In genomic region chrX:72145181-72145580, GRCh38 we compare ENCODE assay signal across 36 cellular contexts. TPM values are rescaled to one million over a fixed set of nuclear protein-coding genes. Genes with fewer than 3 reads are reported as not detected.
"Had no signal": no experiment of that assay in that cellular context is flagged by ENCODE, and none has a peak within 500 bp of the region (broad histone marks: within the 10 kb centered on the region; RNA-seq: fewer than 3 reads in every experiment).

No MANE protein-coding gene starts in this region.

- H3K27me3 Mint-ChIP-seq: activated CD4-positive, alpha-beta memory T cell treated with anti-CD3 and anti-CD28 coated beads for 36 hours; central memory CD8-positive, alpha-beta T cell had no signal

- ATAC-seq: activated naive CD8-positive, alpha-beta T cell treated with anti-CD3 and anti-CD28 coated beads, Interleukin-2, amount 50 U/mL, for 24 hours had no signal

- H3K4me3 Mint-ChIP-seq: activated B cell treated with CpG ODN at 0.5 μM for 24 hours; activated CD4-positive, alpha-beta memory T cell treated with anti-CD3 and anti-CD28 coated beads for 36 hours; activated naive CD4-positive, alpha-beta T cell treated with anti-CD3 and anti-CD28 coated beads, Interleukin-2, amount 10 ng/mL, durations not matched to agents 7 days and 5 days; activated naive CD8-positive, alpha-beta T cell; activated naive CD8-positive, alpha-beta T cell treated with anti-CD3 and anti-CD28 coated beads, Interleukin-2, amount 50 U/mL, for 24 hours; central memory CD8-positive, alpha-beta T cell had no signal

- H3K27me3 ChIP-seq: cardiac muscle cell had no signal

- H3K9me3 Mint-ChIP-seq: activated B cell treated with CpG ODN at 0.5 μM for 24 hours; activated CD4-positive, alpha-beta memory T cell treated with anti-CD3 and anti-CD28 coated beads for 36 hours; activated naive CD4-positive, alpha-beta T cell treated with anti-CD3 and anti-CD28 coated beads, Interleukin-2, amount 10 ng/mL, durations not matched to agents 7 days and 5 days; activated naive CD8-positive, alpha-beta T cell treated with anti-CD3 and anti-CD28 coated beads, Interleukin-2, amount 50 U/mL, for 24 hours; central memory CD8-positive, alpha-beta T cell had no signal

- H3K27ac Mint-ChIP-seq: activated B cell treated with CpG ODN at 0.5 μM for 24 hours; activated CD4-positive, alpha-beta memory T cell treated with anti-CD3 and anti-CD28 coated beads for 36 hours; activated naive CD4-positive, alpha-beta T cell treated with anti-CD3 and anti-CD28 coated beads, Interleukin-2, amount 10 ng/mL, durations not matched to agents 7 days and 5 days; activated naive CD8-positive, alpha-beta T cell; activated naive CD8-positive, alpha-beta T cell treated with anti-CD3 and anti-CD28 coated beads, Interleukin-2, amount 50 U/mL, for 24 hours had no signal

- H2AFZ ChIP-seq: PC-9 had no signal

- H3K4me2 ChIP-seq: PC-9 had no signal

- H3K27ac ChIP-seq: cardiac muscle cell, PC-9, RWPE1, VCaP had no signal

- H3K4me3 ChIP-seq: cardiac muscle cell, PC-9 had no signal

- DNase-seq: activated B cell treated with CpG ODN at 0.5 μM for 24 hours; activated CD4-positive, alpha-beta memory T cell treated with anti-CD3 and anti-CD28 coated beads for 36 hours; activated CD4-positive, alpha-beta T cell treated with anti-CD3 and anti-CD28 coated beads for 4 hours; activated CD4-positive, alpha-beta T cell treated with anti-CD3 and anti-CD28 coated beads, Interleukin-2, amount 50 U/mL, for 1 hour; activated CD4-positive, CD25-positive, alpha-beta regulatory T cell treated with anti-CD3 and anti-CD28 coated beads, Interleukin-2, amount 50 U/mL, for 72 hours; activated CD8-positive, alpha-beta memory T cell treated with anti-CD3 and anti-CD28 coated beads, Interleukin-2, amount 50 U/mL, for 48 hours; activated effector memory CD4-positive, alpha-beta T cell treated with Interleukin-2 at 50 U/mL for 16 hours; activated naive CD4-positive, alpha-beta T cell treated with anti-CD3 and anti-CD28 coated beads, Interleukin-2, amount 10 ng/mL, durations not matched to agents 7 days and 5 days; activated naive CD8-positive, alpha-beta T cell treated with anti-CD3 and anti-CD28 coated beads, Interleukin-2, amount 50 U/mL, for 24 hours; activated T-cell treated with anti-CD3 and anti-CD28 coated beads, Interleukin-2, amount 50 U/mL, for 48 hours; amniotic stem cell; aorta; Karpas-422; NCI-H1048; NCI-H1105 treated with DMSO at 0.1 percent for 48 hours; NCI-H1436; NCI-H1694; NCI-H1930; NCI-H2081 treated with DMSO at 0.1 percent for 48 hours; NCI-H226; NCI-H446 treated with DMSO at 0.1 percent for 48 hours; NCI-H524; NCI-H82; NK-92 treated with Interleukin-12 subunit alpha and Interleukin-12 subunit beta, amount 100 ng/mL, for 24 hours; PC-9; Right ventricle myocardium superior; SW 1271; T-helper 1 cell; T-helper 2 cell; T-helper 9 cell had no signal

- H3K36me3 Mint-ChIP-seq: activated CD4-positive, alpha-beta memory T cell treated with anti-CD3 and anti-CD28 coated beads for 36 hours; activated naive CD4-positive, alpha-beta T cell treated with anti-CD3 and anti-CD28 coated beads, Interleukin-2, amount 10 ng/mL, durations not matched to agents 7 days and 5 days had no signal

- H3K36me3 ChIP-seq: cardiac muscle cell had no signal

RNA-seq across cellular contexts. Expression of gene RTL5, which starts 13.5 kb away (rescaled TPM):
- total RNA-seq: MCF 10A, PC-9 had no signal
